18 cellular contexts compared by ENCODE assay signal in the genomic region with DNA sequence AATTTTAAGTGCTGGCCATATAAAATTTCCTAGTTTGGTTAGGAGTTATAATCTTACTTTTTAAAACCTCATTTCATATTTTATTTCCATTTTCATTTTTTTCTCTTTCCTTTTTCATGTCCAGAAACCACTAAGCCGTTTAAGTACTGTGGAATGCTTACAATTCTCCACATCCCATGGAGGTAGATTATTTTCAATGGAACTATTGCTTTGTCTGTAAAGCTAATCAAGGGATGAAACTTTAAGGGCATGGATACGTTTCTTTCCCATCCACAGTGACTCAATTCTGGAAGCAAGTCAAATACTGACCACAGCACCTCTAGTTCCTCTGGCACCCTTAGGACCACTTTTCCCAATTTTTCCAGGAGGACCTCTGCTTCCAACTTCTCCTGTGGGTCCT.
"Had no signal": no experiment of that assay in that cellular context is flagged by ENCODE, and none has a peak within 500 bp of the region (broad histone marks: within the 10 kb centered on the region; RNA-seq: fewer than 3 reads in every experiment).

No MANE protein-coding gene starts in this region.

- DNase-seq: effector memory CD8-positive, alpha-beta T cell; heart left ventricle; hippocampal formation; kidney glomerular epithelial cell; naive B cell; occipital lobe; right lobe of liver; stimulated activated CD4-positive, alpha-beta T cell treated with anti-CD3 and anti-CD28 coated beads, Interleukin-2, amount 100 ng/mL, for 24 hours; stimulated activated CD4-positive, alpha-beta T cell treated with anti-CD3 and anti-CD28 coated beads, Interleukin-4, amount 100 ng/mL, for 4 hours; stimulated activated naive B cell treated with anti-CD40 and anti-IgM and Interleukin-4, amounts not matched to agents 10 μg/mL and 1 μg/mL and 100 μg/mL, for 72 hours; stimulated activated naive CD8-positive, alpha-beta T cell treated with anti-CD3 and anti-CD28 coated beads, Interleukin-15, amount 100 ng/mL, for 72 hours; transverse colon had no signal

- FAIRE-seq: islet of Langerhans had no signal

- H3K27ac ChIP-seq: epithelial cell of prostate, esophagus muscularis mucosa, heart left ventricle, parathyroid adenoma, prostate gland, right lobe of liver, thoracic aorta, transverse colon had no signal
